Comparison of ENCODE assay signal across 8 cellular contexts in genomic region chr2:128321784-128322650, GRCh38. TPM values are rescaled to one million over a fixed set of nuclear protein-coding genes. Genes with fewer than 3 reads are reported as not detected.
DNase-seq lines count a peak whose midpoint lies in the region; ATAC-seq and TF ChIP-seq lines count a peak whose summit lies in the region.

No MANE protein-coding gene starts in this region.

- peak; percentile 45 for ATAC-seq in GM18858 (IDR thresholded peaks at IDR 0.05; ENCODE audit: unreplicated experiment)
- peak; percentile 41 for ATAC-seq in HG03064 (IDR thresholded peaks at IDR 0.05; ENCODE audit: low read depth, unreplicated experiment)
- ATAC-seq in left lobe of liver = peak; percentile 76

- peak; percentile 49 for TF ChIP-seq CTCF in choroid plexus epithelial cell (conservative IDR thresholded peaks at IDR 0.05; ENCODE audit: low read depth, low read length)

- H3K4me3 ChIP-seq in choroid plexus epithelial cell (ENCODE audit: low read depth, low read length) = peak overlapping the region; percentile 60

- DNase-seq in AG08395 (ENCODE audit: low spot score) (peak; percentile 93), NCI-H2227 (lab: John Stamatoyannopoulos, UW; ENCODE audit: unreplicated experiment) (peak; percentile 91), choroid plexus epithelial cell (ENCODE audit: low read depth) (peak; percentile 82), left lobe of liver (ENCODE audit: low spot score) (peak; percentile 87)
- DNase-seq in activated CD4-positive, alpha-beta T cell treated with anti-CD3 and anti-CD28 coated beads for 1 hour = peak; percentile 73
- peak; percentile 85 to 87 for DNase-seq in stimulated activated CD4-positive, alpha-beta T cell treated with anti-CD3 and anti-CD28 coated beads, Interleukin-2, amount 100 ng/mL, for 24 hours

RNA-seq across cellular contexts. Expression of gene HS6ST1, which starts 3.3 kb away (rescaled TPM):
- 21.8 TPM for total RNA-seq in left lobe of liver

Comparison
In these comparisons a context has a peak if more than half of its experiments do, and no peak if none do; other contexts are left out.
1. Peak in every context shown above with its lines: DNase-seq, ATAC-seq and H3K4me3 ChIP-seq.